11 cellular contexts compared by ENCODE assay signal in genomic region chr11:96254854-96255253, GRCh38.
A peak's percentile ranks its signal among the peaks of the same experiment; 100 is the strongest.
DNase-seq lines count a peak whose midpoint lies in the region; ATAC-seq and TF ChIP-seq lines count a peak whose summit lies in the region.
"Had no signal": no experiment of that assay in that cellular context is flagged by ENCODE, and none has a peak within 500 bp of the region (broad histone marks: within the 10 kb centered on the region; RNA-seq: fewer than 3 reads in every experiment).

No MANE protein-coding gene starts in this region.

- H3K4me3 Mint-ChIP-seq in CD4-positive, CD25-positive, alpha-beta regulatory T cell, result peak overlapping the region; percentile 18 to 69 (median 52)
- peak overlapping the region; percentile 8 to 89 (median 66) for H3K4me3 Mint-ChIP-seq in IgD-negative memory B cell
- H3K4me3 Mint-ChIP-seq in nephron, result no peak overlapping the region
- H3K4me3 Mint-ChIP-seq in CD14-positive monocyte, result no peak overlapping the region

- H3K27ac Mint-ChIP-seq in CD4-positive, CD25-positive, alpha-beta regulatory T cell, result peak overlapping the region; percentile 68 to 97 (median 85)
- H3K27ac Mint-ChIP-seq in IgD-negative memory B cell (peak overlapping the region; percentile 80 to 98 (median 97)), nephron (peak overlapping the region in 2 of 3 experiments; percentile 51 to 71), CD14-positive monocyte (peak overlapping the region in 1 of 7 donors; percentile 54)

- H3K4me1 ChIP-seq in CD4-positive, CD25-positive, alpha-beta regulatory T cell (ENCODE audit: control insufficient read depth, insufficient read depth, low read length, poor library complexity, severe bottlenecking), result peaks cover 74% of the 10 kb centered on the region
- H3K4me1 ChIP-seq in breast epithelium, result peaks cover 9 to 31% of the 10 kb centered on the region in 2 donors

- H3K36me3 ChIP-seq in CD4-positive, CD25-positive, alpha-beta regulatory T cell (ENCODE audit: control insufficient read depth, insufficient read depth, low read length), result no peaks in the 10 kb centered on the region
- no peaks in the 10 kb centered on the region for H3K36me3 ChIP-seq in breast epithelium

- ATAC-seq in CD4-positive, CD25-positive, alpha-beta regulatory T cell (ENCODE audit: low read depth in 2 of 2), result no peak
- no peak for ATAC-seq in HG02938 (IDR thresholded peaks at IDR 0.05; ENCODE audit: unreplicated experiment)

- H3K27me3 Mint-ChIP-seq in CD4-positive, CD25-positive, alpha-beta regulatory T cell, result no peaks in the 10 kb centered on the region
- H3K27me3 Mint-ChIP-seq in IgD-negative memory B cell (peaks cover 2% of the 10 kb centered on the region), nephron (ENCODE audit: low read depth) (no peaks in the 10 kb centered on the region), CD14-positive monocyte (ENCODE audit: low read depth in 3 of 3) (no peaks in the 10 kb centered on the region)

- TF ChIP-seq CTCF in breast epithelium (IDR thresholded peaks at IDR 0.05) (no peak), nephron (IDR thresholded peaks at IDR 0.05; ENCODE audit: unreplicated experiment in 3 of 3) (no peak), CD14-positive monocyte (IDR thresholded peaks at IDR 0.05) (no peak)

- H3K9me3 Mint-ChIP-seq in CD4-positive, CD25-positive, alpha-beta regulatory T cell, result peaks cover 0 to 1% (median 0%) of the 10 kb centered on the region in 7 donors
- H3K9me3 Mint-ChIP-seq in IgD-negative memory B cell, result peaks cover 0 to 1% (median 0%) of the 10 kb centered on the region in 3 donors
- H3K9me3 Mint-ChIP-seq in nephron, result no peaks in the 10 kb centered on the region
- no peaks in the 10 kb centered on the region for H3K9me3 Mint-ChIP-seq in CD14-positive monocyte

- H3K4me3 ChIP-seq in CD4-positive, CD25-positive, alpha-beta regulatory T cell (ENCODE audit: low read depth, low read length), result no peak overlapping the region
- H3K4me3 ChIP-seq in breast epithelium, result no peak overlapping the region

- peaks cover 51 to 91% (median 74%) of the 10 kb centered on the region in 4 donors for H3K4me1 Mint-ChIP-seq in CD4-positive, CD25-positive, alpha-beta regulatory T cell
- H3K4me1 Mint-ChIP-seq in IgD-negative memory B cell, result peaks cover 61 to 70% (median 66%) of the 10 kb centered on the region in 3 donors
- peaks cover 60% of the 10 kb centered on the region for H3K4me1 Mint-ChIP-seq in nephron
- peaks cover 70% of the 10 kb centered on the region for H3K4me1 Mint-ChIP-seq in CD14-positive monocyte

- intact Hi-C loops in breast epithelium (cut with DNase I; ENCODE audit: low total_unique reads), result no loop called here
- intact Hi-C loops in CD14-positive monocyte (cut with micrococcal nuclease), result loop anchor here in 1 of 2 donors (5.0 kb wide), 1 partner anchor 87 kb away; the partner anchor contains the start of gene MAML2

- H3K27me3 ChIP-seq in CD4-positive, CD25-positive, alpha-beta regulatory T cell (ENCODE audit: control insufficient read depth, insufficient read depth, low read length), result no peaks in the 10 kb centered on the region
- H3K27me3 ChIP-seq in breast epithelium, result no peaks in the 10 kb centered on the region

- H3K27ac ChIP-seq in CD4-positive, CD25-positive, alpha-beta regulatory T cell (ENCODE audit: insufficient read depth, low read length, poor library complexity, severe bottlenecking), result no peak overlapping the region
- peak overlapping the region; percentile 66 to 84 for H3K27ac ChIP-seq in breast epithelium

- H3K9me3 ChIP-seq in CD4-positive, CD25-positive, alpha-beta regulatory T cell (ENCODE audit: control insufficient read depth in 2 of 2, low read length in 2 of 2), result no peaks in the 10 kb centered on the region
- H3K9me3 ChIP-seq in breast epithelium, result no peaks in the 10 kb centered on the region

- no peak for TF ChIP-seq POLR2A in breast epithelium (IDR thresholded peaks at IDR 0.05)

- peaks cover 10% of the 10 kb centered on the region for H3K36me3 Mint-ChIP-seq in CD4-positive, CD25-positive, alpha-beta regulatory T cell
- H3K36me3 Mint-ChIP-seq in IgD-negative memory B cell (peaks cover 1% of the 10 kb centered on the region), nephron (ENCODE audit: low read depth) (peaks cover 8% of the 10 kb centered on the region), CD14-positive monocyte (peaks cover 0 to 3% of the 10 kb centered on the region in 2 donors)

- DNase-seq in CD4-positive, CD25-positive, alpha-beta regulatory T cell, result no peak
- DNase-seq in breast epithelium (ENCODE audit: low spot score in 2 of 2) (no peak), occipital lobe (lab: John Stamatoyannopoulos, UW) (no peak), HPDE6-E6E7 (ENCODE audit: extremely low spot score) (no peak), CD14-positive monocyte (ENCODE audit: low spot score) (no peak)
- DNase-seq: HCEC 1CT; NCI-H2029; stimulated activated CD4-positive, alpha-beta T cell treated with anti-CD3 and anti-CD28 coated beads, Interleukin-12 subunit alpha, Interleukin-12 subunit beta, amount 100 ng/mL, for 4 hours had no signal

Comparison
In these comparisons a context has a peak if more than half of its experiments do, and no peak if none do; other contexts are left out.
1. H3K4me3 Mint-ChIP-seq: peak in CD4-positive, CD25-positive, alpha-beta regulatory T cell (4 of 4) and IgD-negative memory B cell (4 of 4); none in nephron (0 of 3) and CD14-positive monocyte (0 of 2).